Comparison of ENCODE assay signal across 12 cellular contexts in genomic region chr20:57659789-57660509, GRCh38. TPM values are rescaled to one million over a fixed set of nuclear protein-coding genes. Genes with fewer than 3 reads are reported as not detected.
DNase-seq lines count a peak whose midpoint lies in the region; ATAC-seq and TF ChIP-seq lines count a peak whose summit lies in the region.
"Had no signal": no experiment of that assay in that cellular context is flagged by ENCODE, and none has a peak within 500 bp of the region (broad histone marks: within the 10 kb centered on the region; RNA-seq: fewer than 3 reads in every experiment).

No MANE protein-coding gene starts in this region.

- no peaks in the 10 kb centered on the region for H3K9me3 Mint-ChIP-seq in activated T-helper 2 cell treated with anti-CD3 and anti-CD28 coated beads, Interferon-gamma antibody, Interleukin-2, Interleukin-4, amounts not matched to agents 10 μg/mL and 5 μg/mL and 100 μg/mL, durations not matched to agents 14 hours and 24 hours and 36 hours
- H3K9me3 Mint-ChIP-seq: GM23338 had no signal

- no peaks in the 10 kb centered on the region for H3K36me3 Mint-ChIP-seq in activated T-helper 2 cell treated with anti-CD3 and anti-CD28 coated beads, Interferon-gamma antibody, Interleukin-2, Interleukin-4, amounts not matched to agents 10 μg/mL and 5 μg/mL and 100 μg/mL, durations not matched to agents 14 hours and 24 hours and 36 hours (ENCODE audit: low read depth)
- H3K36me3 Mint-ChIP-seq: CD4-positive, alpha-beta memory T cell had no signal

- H3K27me3 Mint-ChIP-seq in activated T-helper 2 cell treated with anti-CD3 and anti-CD28 coated beads, Interferon-gamma antibody, Interleukin-2, Interleukin-4, amounts not matched to agents 10 μg/mL and 5 μg/mL and 100 μg/mL, durations not matched to agents 14 hours and 24 hours and 36 hours (ENCODE audit: low read depth): no peaks in the 10 kb centered on the region
- H3K27me3 Mint-ChIP-seq: CD4-positive, alpha-beta memory T cell had no signal

- H3K4me3 ChIP-seq in BLaER1 (no peak overlapping the region), ovary (no peak overlapping the region)
- H3K4me3 ChIP-seq: GM23338 had no signal

- 88 to 91% (median 90%) methylated on average over 20 of the region's 20 CpGs for WGBS in ovary, 3 donors

- peak overlapping the region; percentile 80 for H3K4me2 ChIP-seq in BLaER1
- H3K4me2 ChIP-seq: GM23338 had no signal

- no peak for TF ChIP-seq CTCF in ovary (IDR thresholded peaks at IDR 0.05)

- no peaks in the 10 kb centered on the region for H3K27me3 ChIP-seq in BLaER1
- H3K27me3 ChIP-seq in ovary: no peaks in the 10 kb centered on the region

- TF ChIP-seq POLR2A in ovary (IDR thresholded peaks at IDR 0.05): no peak

- intact Hi-C loops in head of caudate nucleus (cut with DNase I): loop anchor here (2.0 to 5.0 kb wide), 2 partner anchors 47 to 427 kb away; no protein-coding TSS in a partner anchor
- intact Hi-C loops in ovary (cut with DNase I): loop anchor here in 1 of 4 donors (10.0 kb wide), 1 partner anchor 425 kb away; no protein-coding TSS in a partner anchor
- intact Hi-C loops in activated T-helper 2 cell treated with anti-CD3 and anti-CD28 coated beads, Interferon-gamma antibody, Interleukin-2, Interleukin-4, amounts not matched to agents 10 μg/mL and 5 μg/mL and 100 μg/mL, durations not matched to agents 14 hours and 24 hours and 36 hours (cut with micrococcal nuclease): no loop called here

- DNase-seq in GM19238 (ENCODE audit: insufficient read length, low spot score) (peak; percentile 3), head of caudate nucleus (peak in 35 of 42 donors; percentile 0 to 37 (median 8)), ovary (peak; percentile 5 to 27 (median 17)), middle frontal gyrus (ENCODE audit: extremely low spot score, low spot score) (no peak), NCI-H774 (lab: John Stamatoyannopoulos, UW) (no peak)
- no peak for DNase-seq in activated T-helper 2 cell treated with anti-CD3 and anti-CD28 coated beads, Interferon-gamma antibody, Interleukin-2, Interleukin-4, amounts not matched to agents 10 μg/mL and 5 μg/mL and 100 μg/mL, durations not matched to agents 14 hours and 24 hours and 36 hours (ENCODE audit: low spot score)
- DNase-seq: CD4-positive, alpha-beta memory T cell; NCI-H1436; NK-92 treated with Interleukin-12 subunit alpha and Interleukin-12 subunit beta, amount 100 ng/mL, for 24 hours had no signal

- peaks cover 5% of the 10 kb centered on the region for H3K4me1 Mint-ChIP-seq in activated T-helper 2 cell treated with anti-CD3 and anti-CD28 coated beads, Interferon-gamma antibody, Interleukin-2, Interleukin-4, amounts not matched to agents 10 μg/mL and 5 μg/mL and 100 μg/mL, durations not matched to agents 14 hours and 24 hours and 36 hours (ENCODE audit: low read depth)

- H3K27ac ChIP-seq in BLaER1: peak overlapping the region; percentile 18; the same call in 1 of the 2 replicates
- no peak overlapping the region for H3K27ac ChIP-seq in ovary

- H3K9me3 ChIP-seq in BLaER1 (no peaks in the 10 kb centered on the region), ovary (no peaks in the 10 kb centered on the region)

- no peak for ATAC-seq in GM19452 (IDR thresholded peaks at IDR 0.05; ENCODE audit: unreplicated experiment)
- ATAC-seq: GM23338 had no signal

- peaks cover 99% of the 10 kb centered on the region for H3K4me1 ChIP-seq in BLaER1
- peaks cover 14% of the 10 kb centered on the region for H3K4me1 ChIP-seq in ovary (ENCODE audit: insufficient read depth)

- H4K20me1 ChIP-seq in BLaER1: peaks cover 99% of the 10 kb centered on the region

- peaks cover 57% of the 10 kb centered on the region for H3K36me3 ChIP-seq in BLaER1
- no peaks in the 10 kb centered on the region for H3K36me3 ChIP-seq in ovary

- H3K27ac Mint-ChIP-seq in activated T-helper 2 cell treated with anti-CD3 and anti-CD28 coated beads, Interferon-gamma antibody, Interleukin-2, Interleukin-4, amounts not matched to agents 10 μg/mL and 5 μg/mL and 100 μg/mL, durations not matched to agents 14 hours and 24 hours and 36 hours: no peak overlapping the region

- no peak for TF ChIP-seq EP300 in ovary (IDR thresholded peaks at IDR 0.05)

- H3K4me3 Mint-ChIP-seq in activated T-helper 2 cell treated with anti-CD3 and anti-CD28 coated beads, Interferon-gamma antibody, Interleukin-2, Interleukin-4, amounts not matched to agents 10 μg/mL and 5 μg/mL and 100 μg/mL, durations not matched to agents 14 hours and 24 hours and 36 hours (ENCODE audit: low read depth): no peak overlapping the region
- H3K4me3 Mint-ChIP-seq: GM23338 had no signal

- H3K9ac ChIP-seq in BLaER1: no peak overlapping the region

RNA-seq across cellular contexts. Expression of gene ZBP1, which starts 39.7 kb away (rescaled TPM):
- under 1 TPM in 3 of 7 donors, not detected in 4; 0.23 to 0.50 (median 0.24) TPM for total RNA-seq in ovary
- under 1 TPM; 0.12 to 0.92 TPM for polyA plus RNA-seq in ovary
- 0.32 and 0.62 TPM in 2 replicates for total RNA-seq in activated T-helper 2 cell treated with anti-CD3 and anti-CD28 coated beads, Interferon-gamma antibody, Interleukin-2, Interleukin-4, amounts not matched to agents 10 μg/mL and 5 μg/mL and 100 μg/mL, durations not matched to agents 14 hours and 24 hours and 36 hours
- total RNA-seq: GM23338 had no signal
- polyA plus RNA-seq: GM23338 had no signal

RNA-seq across cellular contexts. Expression of gene PMEPA1, which starts 49.9 kb away (rescaled TPM):
- 10 to 100 TPM in 5 of 7 donors, 1 to 10 TPM in 2; 2.7 to 73.4 (median 17.6) TPM for total RNA-seq in ovary
- polyA plus RNA-seq in ovary: 10 to 100 TPM; 14.6 to 28.5 TPM
- 0.99 and 1.1 TPM in 2 replicates for total RNA-seq in activated T-helper 2 cell treated with anti-CD3 and anti-CD28 coated beads, Interferon-gamma antibody, Interleukin-2, Interleukin-4, amounts not matched to agents 10 μg/mL and 5 μg/mL and 100 μg/mL, durations not matched to agents 14 hours and 24 hours and 36 hours

Comparison
In these comparisons a context has a peak if more than half of its experiments do, and no peak if none do; other contexts are left out.
1. DNase-seq: peak in GM19238 (single experiment), head of caudate nucleus (35 of 42) and ovary (5 of 5); none in activated T-helper 2 cell treated with anti-CD3 and anti-CD28 coated beads, Interferon-gamma antibody, Interleukin-2, Interleukin-4, amounts not matched to agents 10 μg/mL and 5 μg/mL and 100 μg/mL, durations not matched to agents 14 hours and 24 hours and 36 hours (single experiment), middle frontal gyrus (single experiment) and NCI-H774 (single experiment).